10 cellular contexts compared by ENCODE assay signal in genomic region chr17:67575325-67575724, GRCh38.
DNase-seq lines count a peak whose midpoint lies in the region; ATAC-seq, FAIRE-seq and TF ChIP-seq lines count a peak whose summit lies in the region.
"Had no signal": no experiment of that assay in that cellular context is flagged by ENCODE, and none has a peak within 500 bp of the region (broad histone marks: within the 10 kb centered on the region; RNA-seq: fewer than 3 reads in every experiment).

No MANE protein-coding gene starts in this region.

- no peak overlapping the region for H3K27ac ChIP-seq in psoas muscle

- TF ChIP-seq CTCF in nephron (IDR thresholded peaks at IDR 0.05; ENCODE audit: unreplicated experiment in 3 of 3) (peak; percentile 13 to 37 (median 36)), psoas muscle (IDR thresholded peaks at IDR 0.05) (no peak)

- H3K4me3 ChIP-seq in psoas muscle: no peak overlapping the region

- 65 to 86% (median 66%) methylated on average over 13 of the region's 13 CpGs for WGBS in psoas muscle, 3 donors

- no peak for FAIRE-seq in RCC 7860 (lab: Jason Lieb, UNC)

- no peaks in the 10 kb centered on the region for H3K4me1 Mint-ChIP-seq in nephron

- no peaks in the 10 kb centered on the region for H3K9me3 Mint-ChIP-seq in nephron
- H3K9me3 Mint-ChIP-seq: dendritic cell treated with granulocyte-macrophage colony-stimulating factor and Interleukin-4, amounts not matched to agents 40 ng/mL and 50 ng/mL, for 4 days had no signal

- DNase-seq in NCI-H774 (lab: John Stamatoyannopoulos, UW) (peak; percentile 91), islet precursor cell (no peak), psoas muscle (no peak), NCI-H446 (lab: John Stamatoyannopoulos, UW) (no peak), RCC 7860 (ENCODE audit: low spot score) (no peak)
- DNase-seq: activated CD8-positive, alpha-beta memory T cell treated with anti-CD3 and anti-CD28 coated beads, Interleukin-2, amount 10 ng/mL, durations not matched to agents 7 days and 5 days had no signal

- intact Hi-C loops in psoas muscle (cut with DNase I): no loop called here

- peaks cover 5% of the 10 kb centered on the region for H3K27me3 Mint-ChIP-seq in nephron (ENCODE audit: low read depth)
- H3K27me3 Mint-ChIP-seq: activated CD8-positive, alpha-beta memory T cell treated with anti-CD3 and anti-CD28 coated beads, Interleukin-2, amount 10 ng/mL, durations not matched to agents 7 days and 5 days had no signal

- H3K4me3 Mint-ChIP-seq in nephron: peak overlapping the region in 1 of 3 experiments; percentile 42
- H3K4me3 Mint-ChIP-seq: activated CD8-positive, alpha-beta memory T cell treated with anti-CD3 and anti-CD28 coated beads, Interleukin-2, amount 10 ng/mL, durations not matched to agents 7 days and 5 days; dendritic cell treated with granulocyte-macrophage colony-stimulating factor and Interleukin-4, amounts not matched to agents 40 ng/mL and 50 ng/mL, for 4 days had no signal

- H3K27ac Mint-ChIP-seq in nephron: peak overlapping the region; percentile 3 to 76 (median 54)
- H3K27ac Mint-ChIP-seq: activated CD8-positive, alpha-beta memory T cell treated with anti-CD3 and anti-CD28 coated beads, Interleukin-2, amount 10 ng/mL, durations not matched to agents 7 days and 5 days; dendritic cell treated with granulocyte-macrophage colony-stimulating factor and Interleukin-4, amounts not matched to agents 40 ng/mL and 50 ng/mL, for 4 days had no signal

- no peaks in the 10 kb centered on the region for H3K9me3 ChIP-seq in psoas muscle

- H3K36me3 ChIP-seq in psoas muscle (ENCODE audit: insufficient read depth in 1 of 2, low read depth in 1 of 2): no peaks in the 10 kb centered on the region

- ATAC-seq in GM18498 (IDR thresholded peaks at IDR 0.05; ENCODE audit: unreplicated experiment) (peak; percentile 47), HG03039 (IDR thresholded peaks at IDR 0.05; ENCODE audit: unreplicated experiment) (peak; percentile 36), psoas muscle (no peak)
- ATAC-seq: activated CD8-positive, alpha-beta memory T cell treated with anti-CD3 and anti-CD28 coated beads, Interleukin-2, amount 10 ng/mL, durations not matched to agents 7 days and 5 days had no signal

- H3K36me3 Mint-ChIP-seq in nephron (ENCODE audit: low read depth): no peaks in the 10 kb centered on the region

- H3K4me1 ChIP-seq in psoas muscle: no peaks in the 10 kb centered on the region

- no peaks in the 10 kb centered on the region for H3K27me3 ChIP-seq in psoas muscle (ENCODE audit: insufficient read depth in 3 of 3, low read length in 2 of 3)

Comparison
In these comparisons a context has a peak if more than half of its experiments do, and no peak if none do; other contexts are left out.
1. ATAC-seq: peak in GM18498 (single experiment) and HG03039 (single experiment); none in psoas muscle (0 of 4).